In the genomic region with DNA sequence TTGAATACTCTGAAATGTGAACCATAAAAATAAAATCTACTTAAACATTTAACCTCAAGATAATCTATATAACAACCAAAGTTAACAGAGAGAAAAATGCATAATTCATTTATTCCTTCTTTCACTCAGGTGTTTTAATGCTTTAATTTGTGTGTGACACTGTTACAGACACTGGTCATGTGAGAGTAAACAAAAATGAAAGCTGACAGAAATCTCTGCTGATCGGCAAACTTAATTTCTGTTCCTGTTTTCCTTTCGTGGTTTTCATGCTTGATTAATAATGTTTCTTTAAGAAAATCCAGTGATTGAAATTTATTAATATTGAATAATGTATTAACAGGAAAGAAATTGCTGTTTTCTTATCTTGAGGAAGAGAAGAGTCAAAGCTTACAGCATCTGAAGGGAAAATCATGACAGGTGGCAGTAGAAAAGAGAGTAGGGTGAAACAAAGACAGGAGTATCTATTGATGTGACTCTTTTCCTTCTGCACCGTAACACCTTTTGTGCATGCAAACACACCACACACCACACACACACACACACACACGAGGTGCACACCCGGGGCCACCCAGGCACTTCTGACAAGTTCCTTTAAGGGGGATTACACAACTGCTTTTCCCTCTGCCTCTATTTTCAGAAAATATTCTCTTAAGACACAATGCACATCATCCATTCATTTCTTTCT, we compare ENCODE assay signal across 16 cellular contexts. TPM values are rescaled to one million over a fixed set of nuclear protein-coding genes. Genes with fewer than 3 reads are reported as not detected.
DNase-seq lines count a peak whose midpoint lies in the region; ATAC-seq and TF ChIP-seq lines count a peak whose summit lies in the region.
"Had no signal": no experiment of that assay in that cellular context is flagged by ENCODE, and none has a peak within 500 bp of the region (broad histone marks: within the 10 kb centered on the region; RNA-seq: fewer than 3 reads in every experiment).

No MANE protein-coding gene starts in this region.

- H3K4me2 ChIP-seq in DOHH2 (ENCODE audit: low read length), result peak overlapping the region; percentile 60

- H3K36me3 Mint-ChIP-seq in activated naive CD4-positive, alpha-beta T cell treated with anti-CD3 and anti-CD28 coated beads for 36 hours (ENCODE audit: low read depth), result peaks cover 14% of the 10 kb centered on the region
- no peaks in the 10 kb centered on the region for H3K36me3 Mint-ChIP-seq in activated T-cell treated with anti-CD3 and anti-CD28 coated beads, Interleukin-2, amount 50 U/mL, for 24 hours (ENCODE audit: low read depth)

- no peak overlapping the region for H3K4me3 Mint-ChIP-seq in activated naive CD4-positive, alpha-beta T cell treated with anti-CD3 and anti-CD28 coated beads for 36 hours
- H3K4me3 Mint-ChIP-seq in activated T-cell treated with anti-CD3 and anti-CD28 coated beads, Interleukin-2, amount 50 U/mL, for 24 hours, result no peak overlapping the region
- H3K4me3 Mint-ChIP-seq: H9 had no signal

- peak overlapping the region; percentile 45 for H3K4me3 ChIP-seq in DOHH2 (ENCODE audit: low read length)
- H3K4me3 ChIP-seq: K562 had no signal

- intact Hi-C loops in activated naive CD4-positive, alpha-beta T cell treated with anti-CD3 and anti-CD28 coated beads for 36 hours (cut with micrococcal nuclease), result no loop called here

- no peak for TF ChIP-seq CTCF in DOHH2 (IDR thresholded peaks at IDR 0.05; ENCODE audit: low read depth, low read length, poor library complexity, severe bottlenecking)

- CTCF ChIA-PET in activated naive CD4-positive, alpha-beta T cell treated with anti-CD3 and anti-CD28 coated beads for 36 hours (lab: Charles Lee), result interaction anchor here (1.4 kb wide), 1 partner anchor 31 kb away, joined by 3 read pairs; no protein-coding TSS in a partner anchor

- H3K27me3 Mint-ChIP-seq in activated naive CD4-positive, alpha-beta T cell treated with anti-CD3 and anti-CD28 coated beads for 36 hours (ENCODE audit: low read depth), result no peaks in the 10 kb centered on the region
- H3K27me3 Mint-ChIP-seq in activated T-cell treated with anti-CD3 and anti-CD28 coated beads, Interleukin-2, amount 50 U/mL, for 24 hours, result no peaks in the 10 kb centered on the region

- no peaks in the 10 kb centered on the region for H3K9me2 ChIP-seq in DOHH2 (replicated peaks; ENCODE audit: control insufficient read depth, low read length)

- H3K27ac ChIP-seq in DOHH2 (ENCODE audit: low read depth, low read length), result peak overlapping the region; percentile 44
- H3K27ac ChIP-seq: WERI-Rb-1 had no signal

- no peaks in the 10 kb centered on the region for H3K79me2 ChIP-seq in DOHH2 (ENCODE audit: control insufficient read depth, low read length)

- no peaks in the 10 kb centered on the region for H4K20me1 ChIP-seq in DOHH2 (ENCODE audit: control insufficient read depth, insufficient read depth, low read depth, low read length)

- peaks cover 25% of the 10 kb centered on the region for H3K4me1 ChIP-seq in DOHH2 (ENCODE audit: control insufficient read depth, low read length)

- H3K27me3 ChIP-seq in DOHH2 (ENCODE audit: control insufficient read depth, low read length), result no peaks in the 10 kb centered on the region

- peaks cover 8% of the 10 kb centered on the region for H3K4me1 Mint-ChIP-seq in activated naive CD4-positive, alpha-beta T cell treated with anti-CD3 and anti-CD28 coated beads for 36 hours (ENCODE audit: low read depth)
- peaks cover 5% of the 10 kb centered on the region for H3K4me1 Mint-ChIP-seq in activated T-cell treated with anti-CD3 and anti-CD28 coated beads, Interleukin-2, amount 50 U/mL, for 24 hours (ENCODE audit: low read depth)
- H3K4me1 Mint-ChIP-seq: H9 had no signal

- peaks cover 5% of the 10 kb centered on the region; the same call in 1 of the 2 replicates for H3F3A ChIP-seq in DOHH2 (ENCODE audit: control insufficient read depth, insufficient read depth)

- peak; percentile 77 for ATAC-seq in GM19397 (IDR thresholded peaks at IDR 0.05; ENCODE audit: unreplicated experiment)
- peak; percentile 84 for ATAC-seq in HG02852 (IDR thresholded peaks at IDR 0.05; ENCODE audit: unreplicated experiment)
- ATAC-seq in HG03520 (IDR thresholded peaks at IDR 0.05; ENCODE audit: unreplicated experiment), result peak; percentile 90
- ATAC-seq: K562 had no signal

- H3K36me3 ChIP-seq in DOHH2 (ENCODE audit: control insufficient read depth, low read length), result no peaks in the 10 kb centered on the region
- H3K36me3 ChIP-seq: WERI-Rb-1 had no signal

- no peak for DNase-seq in activated T-cell treated with anti-CD3 and anti-CD28 coated beads, Interleukin-2, amount 50 U/mL, for 48 hours
- DNase-seq in activated naive CD4-positive, alpha-beta T cell treated with anti-CD3 and anti-CD28 coated beads for 36 hours, result no peak
- DNase-seq in NCI-H1105 treated with DMSO at 0.1 percent for 48 hours (lab: John Stamatoyannopoulos, UW), result no peak
- DNase-seq in activated T-cell treated with anti-CD3 and anti-CD28 coated beads, Interleukin-2, amount 50 U/mL, for 24 hours, result no peak
- DNase-seq: GF-D8, H9, NCI-H2171, RPMI8226, WERI-Rb-1 had no signal

- no peak overlapping the region for H3K27ac Mint-ChIP-seq in activated naive CD4-positive, alpha-beta T cell treated with anti-CD3 and anti-CD28 coated beads for 36 hours
- no peak overlapping the region for H3K27ac Mint-ChIP-seq in activated T-cell treated with anti-CD3 and anti-CD28 coated beads, Interleukin-2, amount 50 U/mL, for 24 hours
- H3K27ac Mint-ChIP-seq: H9 had no signal

- no peaks in the 10 kb centered on the region for H3K9me3 Mint-ChIP-seq in activated naive CD4-positive, alpha-beta T cell treated with anti-CD3 and anti-CD28 coated beads for 36 hours
- H3K9me3 Mint-ChIP-seq in activated T-cell treated with anti-CD3 and anti-CD28 coated beads, Interleukin-2, amount 50 U/mL, for 24 hours, result no peaks in the 10 kb centered on the region

- H3K9me3 ChIP-seq in DOHH2 (ENCODE audit: control insufficient read depth, insufficient read depth, low read length), result no peaks in the 10 kb centered on the region

RNA-seq across cellular contexts. Expression of gene OR2AK2, which starts 1.6 kb away (rescaled TPM):
- not detected for total RNA-seq in activated naive CD4-positive, alpha-beta T cell treated with anti-CD3 and anti-CD28 coated beads for 36 hours
- total RNA-seq: H9, K562, myocyte, skeletal muscle tissue had no signal

RNA-seq across cellular contexts. Expression of gene OR2L8, which starts 18.0 kb away (rescaled TPM):
- total RNA-seq in activated naive CD4-positive, alpha-beta T cell treated with anti-CD3 and anti-CD28 coated beads for 36 hours, result under 1 TPM in 1 of 2 experiments, not detected in 1; 0.21 TPM
- total RNA-seq: K562, myocyte, skeletal muscle tissue had no signal

RNA-seq across cellular contexts. Expression of gene OR2AJ1, which starts 42.0 kb away (rescaled TPM):
- total RNA-seq in activated naive CD4-positive, alpha-beta T cell treated with anti-CD3 and anti-CD28 coated beads for 36 hours, result not detected
- total RNA-seq: H9, K562, myocyte, skeletal muscle tissue had no signal

RNA-seq across cellular contexts. Expression of gene OR2T8, which starts 46.6 kb away (rescaled TPM):
- total RNA-seq in activated naive CD4-positive, alpha-beta T cell treated with anti-CD3 and anti-CD28 coated beads for 36 hours, result not detected
- total RNA-seq: H9, myocyte, skeletal muscle tissue had no signal

RNA-seq across cellular contexts. Expression of gene OR2L5, which starts 46.8 kb away (rescaled TPM):
- total RNA-seq in activated naive CD4-positive, alpha-beta T cell treated with anti-CD3 and anti-CD28 coated beads for 36 hours, result not detected
- total RNA-seq: H9, K562, myocyte, skeletal muscle tissue had no signal
